1 cellular context compared by ENCODE assay signal in the genomic region with DNA sequence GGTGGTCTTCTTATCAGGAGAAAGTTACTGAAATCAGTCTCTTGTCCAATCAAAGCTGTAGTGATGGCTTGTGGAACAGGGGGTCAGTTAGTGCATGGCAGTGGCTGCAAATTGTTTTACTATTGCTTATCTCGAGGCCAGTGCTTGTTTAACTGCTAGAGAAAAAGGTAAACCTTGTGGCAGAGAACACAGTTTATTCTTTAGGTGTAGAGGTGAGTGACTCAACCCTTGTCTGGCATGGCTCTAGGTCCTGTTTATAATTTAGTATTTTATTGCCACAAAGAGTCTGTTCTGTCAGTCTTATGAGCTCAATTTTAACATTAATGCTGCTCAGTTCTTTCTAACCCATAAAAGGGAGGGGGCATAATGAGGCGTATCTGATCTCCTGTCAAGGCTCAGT.
TF ChIP-seq lines count a peak whose summit lies in the region.

No MANE protein-coding gene starts in this region.

TF ChIP-seq in HepG2, 621 proteins besides CTCF, POLR2A, EP300 and RAD21 (continued from another document):
- TF ChIP-seq, protein P1, sequence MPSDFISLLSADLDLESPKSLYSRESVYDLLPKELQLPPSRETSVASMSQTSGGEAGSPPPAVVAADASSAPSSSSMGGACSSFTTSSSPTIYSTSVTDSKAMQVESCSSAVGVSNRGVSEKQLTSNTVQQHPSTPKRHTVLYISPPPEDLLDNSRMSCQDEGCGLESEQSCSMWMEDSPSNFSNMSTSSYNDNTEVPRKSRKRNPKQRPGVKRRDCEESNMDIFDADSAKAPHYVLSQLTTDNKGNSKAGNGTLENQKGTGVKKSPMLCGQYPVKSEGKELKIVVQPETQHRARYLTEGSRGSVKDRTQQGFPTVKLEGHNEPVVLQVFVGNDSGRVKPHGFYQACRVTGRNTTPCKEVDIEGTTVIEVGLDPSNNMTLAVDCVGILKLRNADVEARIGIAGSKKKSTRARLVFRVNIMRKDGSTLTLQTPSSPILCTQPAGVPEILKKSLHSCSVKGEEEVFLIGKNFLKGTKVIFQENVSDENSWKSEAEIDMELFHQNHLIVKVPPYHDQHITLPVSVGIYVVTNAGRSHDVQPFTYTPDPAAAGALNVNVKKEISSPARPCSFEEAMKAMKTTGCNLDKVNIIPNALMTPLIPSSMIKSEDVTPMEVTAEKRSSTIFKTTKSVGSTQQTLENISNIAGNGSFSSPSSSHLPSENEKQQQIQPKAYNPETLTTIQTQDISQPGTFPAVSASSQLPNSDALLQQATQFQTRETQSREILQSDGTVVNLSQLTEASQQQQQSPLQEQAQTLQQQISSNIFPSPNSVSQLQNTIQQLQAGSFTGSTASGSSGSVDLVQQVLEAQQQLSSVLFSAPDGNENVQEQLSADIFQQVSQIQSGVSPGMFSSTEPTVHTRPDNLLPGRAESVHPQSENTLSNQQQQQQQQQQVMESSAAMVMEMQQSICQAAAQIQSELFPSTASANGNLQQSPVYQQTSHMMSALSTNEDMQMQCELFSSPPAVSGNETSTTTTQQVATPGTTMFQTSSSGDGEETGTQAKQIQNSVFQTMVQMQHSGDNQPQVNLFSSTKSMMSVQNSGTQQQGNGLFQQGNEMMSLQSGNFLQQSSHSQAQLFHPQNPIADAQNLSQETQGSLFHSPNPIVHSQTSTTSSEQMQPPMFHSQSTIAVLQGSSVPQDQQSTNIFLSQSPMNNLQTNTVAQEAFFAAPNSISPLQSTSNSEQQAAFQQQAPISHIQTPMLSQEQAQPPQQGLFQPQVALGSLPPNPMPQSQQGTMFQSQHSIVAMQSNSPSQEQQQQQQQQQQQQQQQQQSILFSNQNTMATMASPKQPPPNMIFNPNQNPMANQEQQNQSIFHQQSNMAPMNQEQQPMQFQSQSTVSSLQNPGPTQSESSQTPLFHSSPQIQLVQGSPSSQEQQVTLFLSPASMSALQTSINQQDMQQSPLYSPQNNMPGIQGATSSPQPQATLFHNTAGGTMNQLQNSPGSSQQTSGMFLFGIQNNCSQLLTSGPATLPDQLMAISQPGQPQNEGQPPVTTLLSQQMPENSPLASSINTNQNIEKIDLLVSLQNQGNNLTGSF (CRISPR knock-in tag; IDR thresholded peaks at IDR 0.05), result no peak
- TF ChIP-seq KAT2B (IDR thresholded peaks at IDR 0.05; ENCODE audit: borderline replicate concordance, low read depth, low read length) (no peak), NR2F2 (IDR thresholded peaks at IDR 0.05; ENCODE audit: borderline replicate concordance, low read depth) (no peak), ZNF564 (CRISPR knock-in tag; IDR thresholded peaks at IDR 0.05) (no peak), ZBTB21 (CRISPR knock-in tag; IDR thresholded peaks at IDR 0.05) (no peak)
- TF ChIP-seq, protein P2, sequence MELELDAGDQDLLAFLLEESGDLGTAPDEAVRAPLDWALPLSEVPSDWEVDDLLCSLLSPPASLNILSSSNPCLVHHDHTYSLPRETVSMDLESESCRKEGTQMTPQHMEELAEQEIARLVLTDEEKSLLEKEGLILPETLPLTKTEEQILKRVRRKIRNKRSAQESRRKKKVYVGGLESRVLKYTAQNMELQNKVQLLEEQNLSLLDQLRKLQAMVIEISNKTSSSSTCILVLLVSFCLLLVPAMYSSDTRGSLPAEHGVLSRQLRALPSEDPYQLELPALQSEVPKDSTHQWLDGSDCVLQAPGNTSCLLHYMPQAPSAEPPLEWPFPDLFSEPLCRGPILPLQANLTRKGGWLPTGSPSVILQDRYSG (CRISPR knock-in tag; IDR thresholded peaks at IDR 0.05), result no peak
TF ChIP-seq in HepG2: peak in this region for 0.
